Comparison of ENCODE assay signal across 14 cellular contexts in the genomic region with DNA sequence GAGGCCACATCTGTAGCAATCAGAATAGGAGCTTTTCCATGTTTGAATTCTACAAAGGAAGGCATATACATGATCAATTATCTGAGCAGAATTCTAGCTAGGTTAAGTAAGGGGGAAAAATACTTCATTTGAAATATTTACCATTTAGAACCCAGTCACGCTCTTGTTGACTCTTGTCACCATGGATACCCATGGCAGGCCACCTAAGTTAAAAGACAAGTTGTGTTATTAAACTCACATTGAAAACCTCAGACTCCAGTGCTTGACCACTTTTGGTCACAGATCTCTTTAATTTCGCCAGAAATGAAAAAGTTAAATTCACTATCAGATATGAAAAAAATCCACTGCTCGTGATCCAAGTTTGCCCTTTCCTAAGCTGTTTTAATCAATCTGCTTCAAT. TPM values are rescaled to one million over a fixed set of nuclear protein-coding genes. Genes with fewer than 3 reads are reported as not detected.
A peak's percentile ranks its signal among the peaks of the same experiment; 100 is the strongest.
DNase-seq lines count a peak whose midpoint lies in the region; ATAC-seq and TF ChIP-seq lines count a peak whose summit lies in the region.
"Had no signal": no experiment of that assay in that cellular context is flagged by ENCODE, and none has a peak within 500 bp of the region (broad histone marks: within the 10 kb centered on the region; RNA-seq: fewer than 3 reads in every experiment).

No MANE protein-coding gene starts in this region.

- H3K4me2 ChIP-seq in Loucy (ENCODE audit: low read depth, low read length, poor library complexity, severe bottlenecking): peak overlapping the region; percentile 85
- H3K4me2 ChIP-seq in OCI-LY7 (ENCODE audit: low read length): no peak overlapping the region

- H3K27ac Mint-ChIP-seq in Calu3 (ENCODE audit: unreplicated experiment) (peak overlapping the region; percentile 70), nephron progenitor cell (peak overlapping the region; percentile 93)

- H3K27me3 Mint-ChIP-seq in Calu3 (ENCODE audit: unreplicated experiment) (no peaks in the 10 kb centered on the region), nephron progenitor cell (ENCODE audit: low read depth, poor library complexity) (peaks cover 7% of the 10 kb centered on the region)

- TF ChIP-seq POLR2A in breast epithelium (IDR thresholded peaks at IDR 0.05): no peak

- H3K9me2 ChIP-seq in Loucy (replicated peaks; ENCODE audit: low read depth, low read length) (no peaks in the 10 kb centered on the region), OCI-LY7 (ENCODE audit: insufficient read depth, low read length) (no peaks in the 10 kb centered on the region)

- H3K36me3 ChIP-seq in Loucy (ENCODE audit: insufficient read depth, low read length) (peaks cover 76% of the 10 kb centered on the region), breast epithelium (peaks cover 25% of the 10 kb centered on the region), OCI-LY7 (ENCODE audit: insufficient read depth, low read length) (peaks cover 84% of the 10 kb centered on the region)

- intact Hi-C loops in Calu3 (cut with micrococcal nuclease; ENCODE audit: unreplicated experiment) (no loop called here), breast epithelium (cut with DNase I; ENCODE audit: low total_unique reads) (loop anchor here (10.0 kb wide), 1 partner anchor 177 kb away; no protein-coding TSS in a partner anchor), OCI-LY7 (cut with micrococcal nuclease; ENCODE audit: unreplicated experiment) (no loop called here)

- no peak overlapping the region for H3K9ac ChIP-seq in Loucy (ENCODE audit: low read depth, low read length, poor library complexity, severe bottlenecking)

- H3K4me1 Mint-ChIP-seq in Calu3 (ENCODE audit: low read depth, unreplicated experiment) (peaks cover 40% of the 10 kb centered on the region), nephron progenitor cell (peaks cover 73% of the 10 kb centered on the region)

- DNase-seq in Calu3 (no peak), breast epithelium (ENCODE audit: low spot score in 2 of 2) (no peak), nephron progenitor cell (no peak), GM13976 (ENCODE audit: low spot score) (no peak), OCI-LY7 (ENCODE audit: low spot score) (no peak)
- DNase-seq: activated CD4-positive, alpha-beta T cell treated with anti-CD3 and anti-CD28 coated beads, Interleukin-2, amount 50 U/mL, for 48 hours; DMS79; islet precursor cell; NCI-H345; SJCRH30; stimulated activated naive CD4-positive, alpha-beta T cell treated with Interleukin-2 at 50 U/mL for 16 hours had no signal

- H3K4me3 Mint-ChIP-seq in Calu3 (ENCODE audit: low read depth, unreplicated experiment): peak overlapping the region; percentile 13
- peak overlapping the region; percentile 26 for H3K4me3 Mint-ChIP-seq in nephron progenitor cell

- peaks cover 8% of the 10 kb centered on the region for H3K27me3 ChIP-seq in Loucy (ENCODE audit: insufficient read depth, low read length, poor library complexity, severe bottlenecking)
- H3K27me3 ChIP-seq in breast epithelium: no peaks in the 10 kb centered on the region
- H3K27me3 ChIP-seq: SJCRH30 had no signal

- H3K4me1 ChIP-seq in Loucy (ENCODE audit: insufficient read depth, low read length, poor library complexity, severe bottlenecking): peaks cover 38% of the 10 kb centered on the region
- H3K4me1 ChIP-seq in breast epithelium: peaks cover 0 to 9% of the 10 kb centered on the region in 2 donors
- H3K4me1 ChIP-seq in OCI-LY7 (ENCODE audit: insufficient read depth, low read length, poor library complexity, severe bottlenecking): peaks cover 71% of the 10 kb centered on the region

- in situ Hi-C loops in GM13976 (cut with MboI; ENCODE audit: low sequenced_read_pairs, unreplicated experiment): no loop called here

- peak overlapping the region; percentile 69 to 100 for H3K27ac ChIP-seq in breast epithelium
- no peak overlapping the region for H3K27ac ChIP-seq in OCI-LY7 (ENCODE audit: low read depth, low read length, poor library complexity, severe bottlenecking)
- H3K27ac ChIP-seq: SJCRH30 had no signal

- BruUV-seq in Calu3 (replicated peaks; lab: Mats Ljungman, UMichigan): no TSS peak
- no TSS peak for BruUV-seq in OCI-LY7 (replicated peaks; lab: Mats Ljungman, UMichigan)

- H2AFZ ChIP-seq in Loucy (ENCODE audit: low read length): no peak overlapping the region
- no peak overlapping the region for H2AFZ ChIP-seq in OCI-LY7 (ENCODE audit: low read length)

- H3K4me3 ChIP-seq in Loucy (ENCODE audit: low read length, poor library complexity, severe bottlenecking) (peak overlapping the region; percentile 99), breast epithelium (peak overlapping the region in 1 of 3 donors; percentile 8), OCI-LY7 (ENCODE audit: low read depth, low read length, poor library complexity, severe bottlenecking) (no peak overlapping the region)
- H3K4me3 ChIP-seq: SJCRH30 had no signal

- CTCF ChIA-PET in Calu3 (lab: Charles Lee): no interaction called here
- CTCF ChIA-PET in OCI-LY7 (lab: Charles Lee; ENCODE audit: unreplicated experiment): no interaction called here

- POLR2A ChIA-PET in OCI-LY7 (lab: Charles Lee): interaction anchor here (0.7 kb wide), 1 partner anchor 20 kb away, joined by 3 read pairs; no protein-coding TSS in a partner anchor

- H3K9me3 Mint-ChIP-seq in Calu3 (ENCODE audit: low read depth, unreplicated experiment): no peaks in the 10 kb centered on the region
- H3K9me3 Mint-ChIP-seq in nephron progenitor cell: no peaks in the 10 kb centered on the region

- H4K20me1 ChIP-seq in Loucy (ENCODE audit: insufficient read depth, low read length, poor library complexity, severe bottlenecking) (peaks cover 87% of the 10 kb centered on the region), OCI-LY7 (ENCODE audit: insufficient read depth, low read length) (peaks cover 55% of the 10 kb centered on the region)

- H3K36me3 Mint-ChIP-seq in Calu3 (ENCODE audit: insufficient read depth, unreplicated experiment) (peaks cover 96% of the 10 kb centered on the region), nephron progenitor cell (ENCODE audit: low read depth) (peaks cover 66% of the 10 kb centered on the region)

- peaks cover 84% of the 10 kb centered on the region for H3K79me2 ChIP-seq in Loucy (ENCODE audit: insufficient read depth, low read length)
- H3K79me2 ChIP-seq in OCI-LY7 (ENCODE audit: insufficient read depth, low read depth, low read length): peaks cover 79% of the 10 kb centered on the region

- H3F3A ChIP-seq in Loucy (ENCODE audit: low read depth): peaks cover 42% of the 10 kb centered on the region

- no peak for TF ChIP-seq CTCF in Calu3 (IDR thresholded peaks at IDR 0.05; ENCODE audit: unreplicated experiment)
- no peak for TF ChIP-seq CTCF in Loucy (conservative IDR thresholded peaks at IDR 0.05; ENCODE audit: low read length)
- no peak for TF ChIP-seq CTCF in breast epithelium (IDR thresholded peaks at IDR 0.05)
- TF ChIP-seq CTCF in nephron progenitor cell (IDR thresholded peaks at IDR 0.05): no peak
- TF ChIP-seq CTCF in GM13976 (IDR thresholded peaks at IDR 0.05; ENCODE audit: borderline replicate concordance, control extremely low read depth, extremely low read depth, insufficient read depth, missing control alignments): no peak
- TF ChIP-seq CTCF in OCI-LY7 (conservative IDR thresholded peaks at IDR 0.05; ENCODE audit: low read length): no peak

- no peaks in the 10 kb centered on the region for H3K9me3 ChIP-seq in Loucy (ENCODE audit: insufficient read depth, low read depth, low read length)
- H3K9me3 ChIP-seq in breast epithelium: no peaks in the 10 kb centered on the region
- no peaks in the 10 kb centered on the region for H3K9me3 ChIP-seq in OCI-LY7 (ENCODE audit: low read length)
- H3K9me3 ChIP-seq: SJCRH30 had no signal

- ATAC-seq in GM21529 (IDR thresholded peaks at IDR 0.05; ENCODE audit: unreplicated experiment) (no peak), GM19455 (IDR thresholded peaks at IDR 0.05; ENCODE audit: unreplicated experiment) (no peak)

RNA-seq across cellular contexts. Expression of a gene that starts 4.1 kb away (rescaled TPM):
- total RNA-seq in Calu3 (2022) (384 and 477 TPM in 2 replicates), breast epithelium (100 to 1,000 TPM; 616 to 794 (median 655) TPM), OCI-LY7 (2022) (815 and 857 TPM in 2 replicates)
- total RNA-seq in OCI-LY7 (2014; rRNA removed; shearing (Covaris generic)): 362 and 461 TPM in 2 replicates

RNA-seq across cellular contexts. Expression of a gene that starts 4.8 kb away (rescaled TPM):
- 37.6 and 38.9 TPM in 2 replicates for total RNA-seq in Calu3 (2022)
- 10 to 100 TPM; 56.5 to 74.4 (median 73.2) TPM for total RNA-seq in breast epithelium
- total RNA-seq in OCI-LY7 (2014; rRNA removed; shearing (Covaris generic)): 62.7 and 87.9 TPM in 2 replicates
- total RNA-seq in OCI-LY7 (2022): 89.6 and 101 TPM in 2 replicates

RNA-seq across cellular contexts. Expression of a gene that starts 5.2 kb away (rescaled TPM):
- total RNA-seq in Calu3 (2022) (25.1 and 29.8 TPM in 2 replicates), breast epithelium (10 to 100 TPM in 2 of 3 donors, 1 to 10 TPM in 1; 3.2 to 18.7 (median 12.8) TPM), OCI-LY7 (2022) (51.1 and 54.4 TPM in 2 replicates)
- total RNA-seq in OCI-LY7 (2014; rRNA removed; shearing (Covaris generic)): 22.9 and 31.4 TPM in 2 replicates

RNA-seq across cellular contexts. Expression of a gene that starts 53.1 kb away (rescaled TPM):
- total RNA-seq in Calu3 (2022): 4.9 and 7.6 TPM in 2 replicates
- 1 to 10 TPM; 3.1 to 8.3 (median 4.3) TPM for total RNA-seq in breast epithelium
- 68.7 and 73.6 TPM in 2 replicates for total RNA-seq in OCI-LY7 (2014; rRNA removed; shearing (Covaris generic))
- total RNA-seq in OCI-LY7 (2022): 92.2 and 101 TPM in 2 replicates
